8 cellular contexts compared by ENCODE assay signal in genomic region chr4:2961411-2962098, GRCh38. TPM values are rescaled to one million over a fixed set of nuclear protein-coding genes. Genes with fewer than 3 reads are reported as not detected.
DNase-seq lines count a peak whose midpoint lies in the region; ATAC-seq and TF ChIP-seq lines count a peak whose summit lies in the region.

No MANE protein-coding gene starts in this region.

- H3K27ac Mint-ChIP-seq in natural killer cell = peak overlapping the region; percentile 88 to 90

- no peaks in the 10 kb centered on the region for H3K9me2 ChIP-seq in DOHH2 (replicated peaks; ENCODE audit: control insufficient read depth, low read length)

- peaks cover 19% of the 10 kb centered on the region for H3F3A ChIP-seq in DOHH2 (ENCODE audit: control insufficient read depth, insufficient read depth)

- no peaks in the 10 kb centered on the region for H3K9me3 Mint-ChIP-seq in natural killer cell

- H3K36me3 ChIP-seq in DOHH2 (ENCODE audit: control insufficient read depth, low read length) (peaks cover 57% of the 10 kb centered on the region), brain microvascular endothelial cell (replicated peaks) (peaks cover 12% of the 10 kb centered on the region)

- no peak for TF ChIP-seq CTCF in DOHH2 (IDR thresholded peaks at IDR 0.05; ENCODE audit: low read depth, low read length, poor library complexity, severe bottlenecking)
- TF ChIP-seq CTCF in brain microvascular endothelial cell (IDR thresholded peaks at IDR 0.05; ENCODE audit: low read depth, low read length, missing control alignments) = peak; percentile 1
- peak; percentile 5 for TF ChIP-seq CTCF in natural killer cell (IDR thresholded peaks at IDR 0.05)

- peaks cover 68% of the 10 kb centered on the region for H3K79me2 ChIP-seq in DOHH2 (ENCODE audit: control insufficient read depth, low read length)

- no peaks in the 10 kb centered on the region for H3K9me3 ChIP-seq in DOHH2 (ENCODE audit: control insufficient read depth, insufficient read depth, low read length)

- no peaks in the 10 kb centered on the region for H3K27me3 ChIP-seq in DOHH2 (ENCODE audit: control insufficient read depth, low read length)
- H3K27me3 ChIP-seq in brain microvascular endothelial cell (replicated peaks) = no peaks in the 10 kb centered on the region

- ATAC-seq in natural killer cell (no peak), GM18502 (IDR thresholded peaks at IDR 0.05; ENCODE audit: poor library complexity, unreplicated experiment) (no peak), HG02840 (IDR thresholded peaks at IDR 0.05; ENCODE audit: low FRiP score, unreplicated experiment) (no peak), HG02798 (IDR thresholded peaks at IDR 0.05; ENCODE audit: poor library complexity, unreplicated experiment) (no peak)

- peaks cover 22% of the 10 kb centered on the region for H4K20me1 ChIP-seq in DOHH2 (ENCODE audit: control insufficient read depth, insufficient read depth, low read depth, low read length)

- DNase-seq in NCI-H69 (lab: John Stamatoyannopoulos, UW) (peak; percentile 43), brain microvascular endothelial cell (no peak), natural killer cell (no peak), activated gamma-delta T cell treated with Interleukin-2 at 50 U/mL for 16 hours (no peak)

- H3K27ac ChIP-seq in DOHH2 (ENCODE audit: low read depth, low read length) = peak overlapping the region; percentile 70
- no peak overlapping the region for H3K27ac ChIP-seq in brain microvascular endothelial cell

- in situ Hi-C loops in brain microvascular endothelial cell (cut with HindIII; ENCODE audit: low pct_ligation_motif_present, low sequenced_read_pairs) = no loop called here

- peak overlapping the region; percentile 91 for H3K4me3 Mint-ChIP-seq in natural killer cell

- H3K4me1 ChIP-seq in DOHH2 (ENCODE audit: control insufficient read depth, low read length) = peaks cover 22% of the 10 kb centered on the region

- intact Hi-C loops in natural killer cell (cut with micrococcal nuclease) = loop anchor here (2.0 to 10.0 kb wide), 4 partner anchors 27 to 543 kb away; partner anchors contain the start of genes CFAP99 and ZFYVE28

- H3K4me1 Mint-ChIP-seq in natural killer cell = peaks cover 43 to 47% of the 10 kb centered on the region in 2 donors

- H3K27me3 Mint-ChIP-seq in natural killer cell (ENCODE audit: low read depth in 2 of 2) = no peaks in the 10 kb centered on the region

- H3K4me2 ChIP-seq in DOHH2 (ENCODE audit: low read length) = peak overlapping the region; percentile 77

- peak overlapping the region; percentile 91 for H3K4me3 ChIP-seq in DOHH2 (ENCODE audit: low read length)
- peak overlapping the region; percentile 77 for H3K4me3 ChIP-seq in brain microvascular endothelial cell (ENCODE audit: low read depth, low read length)

- peaks cover 9% of the 10 kb centered on the region for H3K36me3 Mint-ChIP-seq in natural killer cell

RNA-seq across cellular contexts. Expression of gene NOP14, which starts 1.7 kb away (rescaled TPM):
- 10 to 100 TPM; 20.9 to 25.0 (median 21.1) TPM for total RNA-seq in natural killer cell

RNA-seq across cellular contexts. Expression of gene GRK4, which starts 1.8 kb away (rescaled TPM):
- total RNA-seq in natural killer cell = 1 to 10 TPM; 2.0 to 6.4 (median 5.1) TPM
